ENCODE assay signal across 18 cellular contexts in genomic region chr19:5957132-5957531, GRCh38. TPM values are rescaled to one million over a fixed set of nuclear protein-coding genes. Genes with fewer than 3 reads are reported as not detected.
A peak's percentile ranks its signal among the peaks of the same experiment; 100 is the strongest.
DNase-seq lines count a peak whose midpoint lies in the region; ATAC-seq and TF ChIP-seq lines count a peak whose summit lies in the region.
"Had no signal": no experiment of that assay in that cellular context is flagged by ENCODE, and none has a peak within 500 bp of the region (broad histone marks: within the 10 kb centered on the region; RNA-seq: fewer than 3 reads in every experiment).

No MANE protein-coding gene starts in this region.

- no peak overlapping the region for H4K8ac ChIP-seq in IMR-90 (ENCODE audit: low read depth in 2 of 2, low read length in 2 of 2)

- no peak overlapping the region for H3K56ac ChIP-seq in IMR-90 (ENCODE audit: extremely low read depth, insufficient read depth, low read length)

- H2AK9ac ChIP-seq in IMR-90 (replicated peaks; ENCODE audit: low read depth, low read length, poor library complexity), result no peak overlapping the region

- H2AK5ac ChIP-seq in IMR-90 (ENCODE audit: low read depth, low read length), result peak overlapping the region; percentile 71

- TF ChIP-seq EP300 in SK-N-SH (IDR thresholded peaks at IDR 0.05; ENCODE audit: borderline replicate concordance in 1 of 2, low read depth in 1 of 2, low read length in 1 of 2), result no peak

- ATAC-seq in IMR-90 (ENCODE audit: low read depth) (no peak), GM19328 (IDR thresholded peaks at IDR 0.05; ENCODE audit: unreplicated experiment) (no peak)
- no peak for ATAC-seq in naive thymus-derived CD4-positive, alpha-beta T cell
- ATAC-seq: CD8-positive, alpha-beta T cell; left lobe of liver; WTC11 had no signal

- H3K4me3 ChIP-seq in IMR-90 (ENCODE audit: insufficient read depth, low read depth, low read length), result no peak overlapping the region
- no peak overlapping the region for H3K4me3 ChIP-seq in adrenal gland
- no peak overlapping the region for H3K4me3 ChIP-seq in naive thymus-derived CD4-positive, alpha-beta T cell (ENCODE audit: low read length)
- no peak overlapping the region for H3K4me3 ChIP-seq in SK-N-SH (ENCODE audit: low read depth in 2 of 2, low read length in 1 of 2)
- H3K4me3 ChIP-seq: neural progenitor cell, SJCRH30, testis had no signal

- H2BK120ac ChIP-seq in IMR-90 (ENCODE audit: low read depth, low read length), result no peak overlapping the region

- H2BK20ac ChIP-seq in IMR-90 (ENCODE audit: low read depth, low read length), result no peak overlapping the region; the same call in 1 of the 2 replicates

- peak; percentile 32 for DNase-seq in DMS53 (lab: John Stamatoyannopoulos, UW)
- DNase-seq in DMS53 treated with DMSO at 0.1 percent for 48 hours (lab: John Stamatoyannopoulos, UW; ENCODE audit: unreplicated experiment), result no peak
- peak; percentile 62 for DNase-seq in IMR-90
- peak in 5 of 7 donors; percentile 68 to 79 (median 69) for DNase-seq in adrenal gland
- DNase-seq in naive thymus-derived CD4-positive, alpha-beta T cell, result no peak
- no peak for DNase-seq in SK-N-SH
- no peak for DNase-seq in SHP77 treated with DMSO at 0.1 percent for 48 hours (lab: John Stamatoyannopoulos, UW)
- DNase-seq: anterior cingulate cortex; CD8-positive, alpha-beta T cell; endodermal cell; NK-92 treated with Interleukin-12 subunit alpha and Interleukin-12 subunit beta, amount 100 ng/mL, for 24 hours; SJCRH30; testis had no signal

- no peaks in the 10 kb centered on the region for H3K27me3 Mint-ChIP-seq in naive thymus-derived CD4-positive, alpha-beta T cell

- no peak overlapping the region; the same call in 1 of the 2 replicates for H3K4ac ChIP-seq in IMR-90 (ENCODE audit: low read depth, low read length)

- no peak overlapping the region for H3K18ac ChIP-seq in IMR-90 (ENCODE audit: low read depth, low read length)

- POLR2A ChIA-PET in IMR-90 (lab: Charles Lee; ENCODE audit: unreplicated experiment) (no interaction called here), SK-N-SH (lab: Yijun Ruan, JAX) (no interaction called here)
- POLR2A ChIA-PET in naive thymus-derived CD4-positive, alpha-beta T cell (lab: Charles Lee), result interaction anchor here (1.7 to 1.8 kb wide), 2 partner anchors 9 kb away, joined by 6 to 7 read pairs; no protein-coding TSS in a partner anchor

- TF ChIP-seq CTCF in IMR-90 (conservative IDR thresholded peaks at IDR 0.05; ENCODE audit: low read depth, low read length) (no peak), adrenal gland (IDR thresholded peaks at IDR 0.05) (no peak), SK-N-SH (IDR thresholded peaks at IDR 0.05) (no peak)

- H3K27ac ChIP-seq in IMR-90 (ENCODE audit: insufficient read depth, low read length) (no peak overlapping the region), adrenal gland (peak overlapping the region in 3 of 5 donors; percentile 35 to 86 (median 81)), SK-N-SH (ENCODE audit: low read depth in 2 of 2, low read length in 1 of 2) (no peak overlapping the region; a peak in 1 of 4 replicates)
- H3K27ac ChIP-seq in naive thymus-derived CD4-positive, alpha-beta T cell (ENCODE audit: low read depth, low read length), result no peak overlapping the region
- H3K27ac ChIP-seq: 22Rv1, neural progenitor cell, SJCRH30, testis had no signal

- H3K79me2 ChIP-seq in SK-N-SH (ENCODE audit: insufficient read depth), result peaks cover 99% of the 10 kb centered on the region

- peaks cover 0 to 6% (median 0%) of the 10 kb centered on the region in 11 donors for H3K9me3 Mint-ChIP-seq in naive thymus-derived CD4-positive, alpha-beta T cell
- H3K9me3 Mint-ChIP-seq: CD8-positive, alpha-beta T cell; endodermal cell; neural progenitor cell; WTC11 had no signal

- no peak overlapping the region for H4K91ac ChIP-seq in IMR-90 (ENCODE audit: insufficient read depth, low read depth, low read length)

- no peak overlapping the region for H3K9ac ChIP-seq in IMR-90 (ENCODE audit: low read depth, low read length)
- no peak overlapping the region for H3K9ac ChIP-seq in SK-N-SH

- H3K23ac ChIP-seq in IMR-90 (ENCODE audit: low read depth, low read length), result peak overlapping the region; percentile 35; the same call in 1 of the 2 replicates

- H3F3A ChIP-seq in SK-N-SH (replicated peaks; ENCODE audit: insufficient read depth), result no peaks in the 10 kb centered on the region

- H3K9me2 ChIP-seq in SK-N-SH, result no peaks in the 10 kb centered on the region

- H3K9me3 ChIP-seq in IMR-90 (ENCODE audit: control insufficient read depth, insufficient read depth, low read length) (no peaks in the 10 kb centered on the region), adrenal gland (replicated peaks in 1 of 3) (no peaks in the 10 kb centered on the region), SK-N-SH (no peaks in the 10 kb centered on the region)
- no peaks in the 10 kb centered on the region for H3K9me3 ChIP-seq in naive thymus-derived CD4-positive, alpha-beta T cell (ENCODE audit: control insufficient read depth in 2 of 3, low read length in 3 of 3)
- H3K9me3 ChIP-seq: SJCRH30, testis had no signal

- H3K4me1 ChIP-seq in IMR-90 (ENCODE audit: control insufficient read depth, insufficient read depth, low read length) (peaks cover 55% of the 10 kb centered on the region), adrenal gland (replicated peaks in 1 of 2) (peaks cover 70 to 99% of the 10 kb centered on the region in 2 donors), SK-N-SH (ENCODE audit: control insufficient read depth in 1 of 2, insufficient read depth in 2 of 2, low read depth in 1 of 2, low read length in 1 of 2) (peaks cover 28 to 88% of the 10 kb centered on the region in 2 experiments)
- H3K4me1 ChIP-seq in naive thymus-derived CD4-positive, alpha-beta T cell (ENCODE audit: control insufficient read depth in 2 of 2, insufficient read depth in 2 of 2, low read length in 2 of 2), result peaks cover 39 to 71% of the 10 kb centered on the region in 2 donors

- H2BK15ac ChIP-seq in IMR-90 (ENCODE audit: low read depth, low read length), result no peak overlapping the region

- H4K20me1 ChIP-seq in IMR-90 (ENCODE audit: insufficient read depth, low read length) (peaks cover 90% of the 10 kb centered on the region), SK-N-SH (ENCODE audit: insufficient read depth) (peaks cover 98% of the 10 kb centered on the region)

- intact Hi-C loops in IMR-90 (cut with micrococcal nuclease) (no loop called here), adrenal gland (cut with DNase I) (loop anchor here in 1 of 2 donors (5.0 kb wide), 1 partner anchor 40 kb away; no protein-coding TSS in a partner anchor)
- intact Hi-C loops in naive thymus-derived CD4-positive, alpha-beta T cell (cut with micrococcal nuclease), result no loop called here

- in situ Hi-C loops in IMR-90 (cut with MboI; ENCODE audit: low sequenced_read_pairs), result no loop called here

- H3K27me3 ChIP-seq in IMR-90 (ENCODE audit: control insufficient read depth, insufficient read depth, low read length) (no peaks in the 10 kb centered on the region), adrenal gland (no peaks in the 10 kb centered on the region), SK-N-SH (ENCODE audit: insufficient read depth) (no peaks in the 10 kb centered on the region)
- no peaks in the 10 kb centered on the region for H3K27me3 ChIP-seq in naive thymus-derived CD4-positive, alpha-beta T cell (ENCODE audit: control insufficient read depth in 2 of 2, insufficient read depth in 2 of 2, low read length in 2 of 2)
- H3K27me3 ChIP-seq: neural progenitor cell, SJCRH30, testis had no signal

- dilution Hi-C loops in IMR-90 (cut with HindIII; ENCODE audit: low sequenced_read_pairs, unreplicated experiment), result no loop called here

- no peak overlapping the region for H4K5ac ChIP-seq in IMR-90 (ENCODE audit: low read depth, low read length)

- H3K14ac ChIP-seq in IMR-90 (replicated peaks; ENCODE audit: low read depth, low read length), result peak overlapping the region; percentile 66; the same call in 1 of the 2 replicates

- H2AFZ ChIP-seq in IMR-90 (replicated peaks; ENCODE audit: low read length, poor library complexity) (no peak overlapping the region), SK-N-SH (ENCODE audit: low read depth) (no peak overlapping the region)
- H2AFZ ChIP-seq: neural progenitor cell had no signal

- CTCF ChIA-PET in IMR-90 (lab: Yijun Ruan, JAX), result interaction anchor here (1.5 kb wide), 1 partner anchor 153 kb away, joined by 5 read pairs; no protein-coding TSS in a partner anchor
- CTCF ChIA-PET in naive thymus-derived CD4-positive, alpha-beta T cell (lab: Charles Lee), result interaction anchor here (0.6 to 1.9 kb wide), 2 partner anchors 11 to 1320 kb away, joined by 3 to 9 read pairs; no protein-coding TSS in a partner anchor
- CTCF ChIA-PET in SK-N-SH (lab: Yijun Ruan, JAX), result interaction anchor here (1.8 to 5.3 kb wide), 3 partner anchors 11 to 153 kb away, joined by 7 to 34 read pairs (median 11); no protein-coding TSS in a partner anchor

- H3K27ac Mint-ChIP-seq in naive thymus-derived CD4-positive, alpha-beta T cell, result peak overlapping the region in 5 of 9 donors; percentile 28 to 100 (median 90)
- H3K27ac Mint-ChIP-seq: endodermal cell, neural progenitor cell had no signal

- H3K36me3 ChIP-seq in IMR-90 (ENCODE audit: control insufficient read depth, insufficient read depth, low read length), result no peaks in the 10 kb centered on the region; the same call in 1 of the 2 replicates
- no peaks in the 10 kb centered on the region for H3K36me3 ChIP-seq in adrenal gland (replicated peaks in 1 of 2)
- no peaks in the 10 kb centered on the region for H3K36me3 ChIP-seq in naive thymus-derived CD4-positive, alpha-beta T cell (ENCODE audit: control insufficient read depth in 2 of 3, insufficient read depth in 3 of 3, low read length in 3 of 3)
- H3K36me3 ChIP-seq in SK-N-SH (replicated peaks in 1 of 2; ENCODE audit: control insufficient read depth in 1 of 2, insufficient read depth in 2 of 2, low read length in 1 of 2), result no peaks in the 10 kb centered on the region
- H3K36me3 ChIP-seq: neural progenitor cell, SJCRH30 had no signal

- no TSS peak for BruUV-seq in IMR-90 (replicated peaks; lab: Mats Ljungman, UMichigan)

- TF ChIP-seq RAD21 in IMR-90 (IDR thresholded peaks at IDR 0.05; ENCODE audit: low read length) (no peak), SK-N-SH (IDR thresholded peaks at IDR 0.05; ENCODE audit: low read length) (no peak)

- TF ChIP-seq POLR2A in IMR-90 (IDR thresholded peaks at IDR 0.05; ENCODE audit: low read depth, low read length) (no peak), adrenal gland (IDR thresholded peaks at IDR 0.05) (peak in 1 of 2 donors; percentile 10)

- peaks cover 57 to 99% (median 86%) of the 10 kb centered on the region in 7 donors for H3K4me1 Mint-ChIP-seq in naive thymus-derived CD4-positive, alpha-beta T cell

- H3K4me2 ChIP-seq in IMR-90 (ENCODE audit: low read depth, low read length), result no peak overlapping the region
- no peak overlapping the region for H3K4me2 ChIP-seq in SK-N-SH
- H3K4me2 ChIP-seq: neural progenitor cell had no signal

- peaks cover 0 to 15% (median 3%) of the 10 kb centered on the region in 5 donors for H3K36me3 Mint-ChIP-seq in naive thymus-derived CD4-positive, alpha-beta T cell
- H3K36me3 Mint-ChIP-seq: neural progenitor cell, WTC11 had no signal

- H3K79me1 ChIP-seq in IMR-90 (ENCODE audit: low read depth in 1 of 2, low read length in 2 of 2), result peaks cover 36 to 99% of the 10 kb centered on the region in 2 experiments; a peak in 3 of 4 replicates

- peak overlapping the region in 1 of 10 donors; percentile 9 for H3K4me3 Mint-ChIP-seq in naive thymus-derived CD4-positive, alpha-beta T cell
- H3K4me3 Mint-ChIP-seq: CD8-positive, alpha-beta T cell; endodermal cell; neural progenitor cell; WTC11 had no signal

- 67% methylated on average over 4 of the region's 10 CpGs; no CpG with 5 or more reads in 1 of the 2 experiments for WGBS in IMR-90 (ENCODE audit: extremely low coverage in 2 of 2, insufficient read length in 1 of 2), 2 experiments
- 45 to 52% (median 49%) methylated on average over 9 to 10 of the region's 10 CpGs for WGBS in adrenal gland, 4 donors
- 80% methylated on average over 10 of the region's 10 CpGs for WGBS in SK-N-SH (ENCODE audit: low lambda C conversion rate)

- no peak overlapping the region for H2BK5ac ChIP-seq in IMR-90 (ENCODE audit: low read depth, low read length, poor library complexity, severe bottlenecking)

- peaks cover 57% of the 10 kb centered on the region for H3K9me1 ChIP-seq in IMR-90 (ENCODE audit: insufficient read depth, low read length)

RNA-seq across cellular contexts. Expression of gene RANBP3, which starts 20.8 kb away (rescaled TPM):
- total RNA-seq in IMR-90 (2012; rRNA removed), result 42.5 and 46.7 TPM in 2 replicates
- 111 and 165 TPM in 2 replicates for polyA plus RNA-seq in IMR-90 (2012; rRNA removed)
- polyA plus RNA-seq in IMR-90 (2012; cell fraction: cytosol; rRNA removed), result 75.6 and 136 TPM in 2 replicates
- polyA plus RNA-seq in IMR-90 (2012; cell fraction: nucleus; rRNA removed; ENCODE audit: low replicate concordance), result 170 and 215 TPM in 2 replicates
- 100 to 1,000 TPM in 2 of 8 donors, 10 to 100 TPM in 6; 70.0 to 179 (median 90.0) TPM for total RNA-seq in adrenal gland
- 100 to 1,000 TPM in 1 of 3 donors, 10 to 100 TPM in 2; 60.9 to 118 (median 62.3) TPM for polyA plus RNA-seq in adrenal gland
- total RNA-seq in naive thymus-derived CD4-positive, alpha-beta T cell, result 100 to 1,000 TPM in 1 of 5 experiments, 10 to 100 TPM in 4; 88.3 to 104 (median 94.0) TPM
- 10 to 100 TPM in 1 of 2 donors, 1 to 10 TPM in 1; 7.0 to 12.4 TPM for polyA plus RNA-seq in naive thymus-derived CD4-positive, alpha-beta T cell
- polyA plus RNA-seq in SK-N-SH (2012; rRNA removed), result 71.8 and 84.0 TPM in 2 replicates
- polyA plus RNA-seq in SK-N-SH (2012; cell fraction: cytosol; rRNA removed), result 38.5 and 46.3 TPM in 2 replicates
- 102 and 210 TPM in 2 replicates for polyA plus RNA-seq in SK-N-SH (2012; cell fraction: nucleus; rRNA removed)

RNA-seq across cellular contexts. Expression of gene CAPS, which starts 43.1 kb away (rescaled TPM):
- 0.54 and 1.4 TPM in 2 replicates for total RNA-seq in IMR-90 (2012; rRNA removed)
- polyA plus RNA-seq in IMR-90 (2012; rRNA removed), result 4.9 and 5.6 TPM in 2 replicates
- 2.2 and 2.4 TPM in 2 replicates for polyA plus RNA-seq in IMR-90 (2012; cell fraction: cytosol; rRNA removed)
- polyA plus RNA-seq in IMR-90 (2012; cell fraction: nucleus; rRNA removed; ENCODE audit: low replicate concordance), result 34.4 and 78.7 TPM in 2 replicates
- total RNA-seq in adrenal gland, result 100 to 1,000 TPM in 1 of 8 donors, 10 to 100 TPM in 6, 1 to 10 TPM in 1; 8.8 to 146 (median 19.2) TPM
- polyA plus RNA-seq in adrenal gland, result 100 to 1,000 TPM in 1 of 3 donors, 10 to 100 TPM in 1, 1 to 10 TPM in 1; 7.1 to 104 (median 75.9) TPM
- total RNA-seq in naive thymus-derived CD4-positive, alpha-beta T cell, result 10 to 100 TPM; 22.1 to 80.6 (median 58.5) TPM
- 1 to 10 TPM; 1.6 to 4.1 TPM for polyA plus RNA-seq in naive thymus-derived CD4-positive, alpha-beta T cell
- polyA plus RNA-seq in SK-N-SH (2012; rRNA removed), result 13.4 and 17.3 TPM in 2 replicates
- 2.8 and 4.4 TPM in 2 replicates for polyA plus RNA-seq in SK-N-SH (2012; cell fraction: cytosol; rRNA removed)
- polyA plus RNA-seq in SK-N-SH (2012; cell fraction: nucleus; rRNA removed), result 93.5 and 127 TPM in 2 replicates

RNA-seq across cellular contexts. Expression of gene VMAC, which starts 52.5 kb away (rescaled TPM):
- total RNA-seq in IMR-90 (2012; rRNA removed), result 1.4 and 1.7 TPM in 2 replicates
- polyA plus RNA-seq in IMR-90 (2012; rRNA removed), result 3.1 TPM in 2 replicates
- polyA plus RNA-seq in IMR-90 (2012; cell fraction: cytosol; rRNA removed), result 2.2 and 3.0 TPM in 2 replicates
- 27.6 and 28.8 TPM in 2 replicates for polyA plus RNA-seq in IMR-90 (2012; cell fraction: nucleus; rRNA removed; ENCODE audit: low replicate concordance)
- total RNA-seq in adrenal gland, result 10 to 100 TPM in 3 of 8 donors, 1 to 10 TPM in 5; 5.0 to 14.4 (median 8.8) TPM
- polyA plus RNA-seq in adrenal gland, result 10 to 100 TPM in 1 of 3 donors, 1 to 10 TPM in 2; 3.5 to 15.6 (median 4.8) TPM
- total RNA-seq in naive thymus-derived CD4-positive, alpha-beta T cell, result 10 to 100 TPM; 13.1 to 39.4 (median 27.8) TPM
- polyA plus RNA-seq in naive thymus-derived CD4-positive, alpha-beta T cell, result 1 to 10 TPM; 6.3 to 7.0 TPM
- 6.5 and 9.1 TPM in 2 replicates for polyA plus RNA-seq in SK-N-SH (2012; rRNA removed)
- polyA plus RNA-seq in SK-N-SH (2012; cell fraction: cytosol; rRNA removed), result 1.9 and 2.6 TPM in 2 replicates
- 40.0 and 44.0 TPM in 2 replicates for polyA plus RNA-seq in SK-N-SH (2012; cell fraction: nucleus; rRNA removed)

RNA-seq across cellular contexts. Expression of gene NDUFA11, which starts 53.5 kb away (rescaled TPM):
- total RNA-seq in IMR-90 (2012; rRNA removed), result 297 and 375 TPM in 2 replicates
- 1,140 and 1,276 TPM in 2 replicates for polyA plus RNA-seq in IMR-90 (2012; rRNA removed)
- 644 and 1,099 TPM in 2 replicates for polyA plus RNA-seq in IMR-90 (2012; cell fraction: cytosol; rRNA removed)
- polyA plus RNA-seq in IMR-90 (2012; cell fraction: nucleus; rRNA removed; ENCODE audit: low replicate concordance), result 285 and 599 TPM in 2 replicates
- total RNA-seq in adrenal gland, result 100 to 1,000 TPM; 288 to 842 (median 387) TPM
- polyA plus RNA-seq in adrenal gland, result 100 to 1,000 TPM; 300 to 856 (median 442) TPM
- 100 to 1,000 TPM; 108 to 241 (median 135) TPM for total RNA-seq in naive thymus-derived CD4-positive, alpha-beta T cell
- 100 to 1,000 TPM; 381 to 415 TPM for polyA plus RNA-seq in naive thymus-derived CD4-positive, alpha-beta T cell
- 386 and 534 TPM in 2 replicates for polyA plus RNA-seq in SK-N-SH (2012; rRNA removed)
- polyA plus RNA-seq in SK-N-SH (2012; cell fraction: cytosol; rRNA removed), result 223 and 307 TPM in 2 replicates
- 249 and 444 TPM in 2 replicates for polyA plus RNA-seq in SK-N-SH (2012; cell fraction: nucleus; rRNA removed)

Comparison
In these comparisons a context has a peak if more than half of its experiments do, and no peak if none do; other contexts are left out.
1. DNase-seq: peak in DMS53 (single experiment), IMR-90 (single experiment) and adrenal gland (5 of 7); none in DMS53 treated with DMSO at 0.1 percent for 48 hours (single experiment), naive thymus-derived CD4-positive, alpha-beta T cell (0 of 9), SK-N-SH (single experiment) and SHP77 treated with DMSO at 0.1 percent for 48 hours (single experiment).
2. H3K27ac ChIP-seq: peak in adrenal gland (3 of 5); none in IMR-90 (single experiment), naive thymus-derived CD4-positive, alpha-beta T cell (single experiment) and SK-N-SH (0 of 2).